ENCODE assay signal across 12 cellular contexts in the genomic region with DNA sequence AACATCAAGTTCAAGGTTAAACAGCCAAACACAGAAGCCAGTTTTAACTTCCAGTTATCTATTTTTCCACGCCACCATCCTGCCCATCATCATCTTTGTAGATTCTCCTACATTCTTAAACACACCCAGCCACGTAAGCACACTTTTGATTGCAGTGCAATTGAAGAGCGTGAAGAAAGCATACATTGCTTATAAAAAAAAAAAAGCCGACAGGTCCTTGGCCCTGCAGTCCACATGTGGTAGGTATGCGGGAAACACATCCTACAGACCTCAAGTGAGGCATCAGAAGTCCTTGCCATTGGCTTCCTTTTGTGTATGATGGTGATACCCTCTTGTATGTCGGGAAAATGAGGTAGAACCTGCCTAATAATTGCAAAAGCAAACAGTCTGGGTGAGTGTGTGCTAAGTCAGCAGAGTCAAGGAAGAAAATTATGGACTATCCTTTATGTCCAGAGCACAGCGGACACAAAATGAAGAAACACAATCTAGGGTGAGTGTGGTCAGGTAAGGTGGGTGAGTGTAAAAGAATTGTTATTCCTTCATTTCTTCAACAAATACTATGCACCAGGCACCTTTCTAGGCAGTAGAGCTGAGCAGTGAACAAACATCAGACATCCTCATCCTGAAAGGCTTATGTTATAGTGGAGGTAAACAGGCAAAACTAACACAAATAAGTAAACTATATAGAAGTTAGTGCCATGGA.
"Had no signal": no experiment of that assay in that cellular context is flagged by ENCODE, and none has a peak within 500 bp of the region (broad histone marks: within the 10 kb centered on the region; RNA-seq: fewer than 3 reads in every experiment).

No MANE protein-coding gene starts in this region.

- H3K9me3 Mint-ChIP-seq: activated CD8-positive, alpha-beta T cell treated with anti-CD3 and anti-CD28 coated beads for 36 hours; activated T-helper 2 cell treated with anti-CD3 and anti-CD28 coated beads, Interferon-gamma antibody, Interleukin-2, Interleukin-4, amounts not matched to agents 10 μg/mL and 5 μg/mL and 100 μg/mL, durations not matched to agents 14 hours and 24 hours and 36 hours had no signal

- H3K27ac Mint-ChIP-seq: activated CD8-positive, alpha-beta T cell treated with anti-CD3 and anti-CD28 coated beads for 36 hours; WTC11 had no signal

- H3K27me3 ChIP-seq: foreskin keratinocyte, sigmoid colon, spleen had no signal

- H3K4me1 ChIP-seq: foreskin keratinocyte had no signal

- H3K27ac ChIP-seq: foreskin keratinocyte, sigmoid colon, spleen had no signal

- DNase-seq: activated CD4-positive, alpha-beta T cell treated with anti-CD3 and anti-CD28 coated beads for 48 hours; activated CD8-positive, alpha-beta T cell treated with anti-CD3 and anti-CD28 coated beads for 36 hours; activated naive CD4-positive, alpha-beta T cell treated with anti-CD3 and anti-CD28 coated beads, Interleukin-2, amount 50 U/mL, for 16 hours; amniotic stem cell; effector CD8-positive, alpha-beta T cell; foreskin keratinocyte; spleen; T-helper 2 cell had no signal

- H3K4me3 Mint-ChIP-seq: activated CD8-positive, alpha-beta T cell treated with anti-CD3 and anti-CD28 coated beads for 36 hours; WTC11 had no signal

- H3K27me3 Mint-ChIP-seq: activated CD8-positive, alpha-beta T cell treated with anti-CD3 and anti-CD28 coated beads for 36 hours had no signal

- H3K4me3 ChIP-seq: coronary artery, sigmoid colon, spleen had no signal

- H3K9me3 ChIP-seq: sigmoid colon had no signal

- ATAC-seq: activated CD8-positive, alpha-beta T cell treated with anti-CD3 and anti-CD28 coated beads for 36 hours; WTC11 had no signal
